Comparison of ENCODE assay signal across 2 cellular contexts in the genomic region with DNA sequence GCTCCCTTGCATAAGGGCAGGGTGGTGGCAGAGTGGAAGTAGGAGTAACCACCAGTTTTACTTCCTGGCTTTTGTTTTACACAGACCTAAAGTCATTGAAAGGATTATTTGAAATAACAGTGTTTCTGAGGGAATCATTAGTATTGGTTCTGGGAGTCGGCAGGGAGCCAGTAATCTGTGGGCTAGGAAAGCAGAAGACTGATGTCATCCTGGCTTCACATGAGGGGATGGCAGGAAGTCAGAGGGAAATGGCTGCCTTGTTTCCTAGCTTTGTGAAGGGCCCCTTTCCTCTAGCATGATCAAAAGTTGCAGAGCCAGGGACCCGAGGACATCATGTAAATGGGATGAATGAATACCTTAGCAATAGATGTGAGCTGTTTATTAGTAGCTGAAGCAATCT.
TF ChIP-seq lines count a peak whose summit lies in the region.

No MANE protein-coding gene starts in this region.

TF ChIP-seq in GM23338, 12 proteins besides CTCF, POLR2A, EP300 and RAD21 (continued from another document):
- TF ChIP-seq, protein P1, sequence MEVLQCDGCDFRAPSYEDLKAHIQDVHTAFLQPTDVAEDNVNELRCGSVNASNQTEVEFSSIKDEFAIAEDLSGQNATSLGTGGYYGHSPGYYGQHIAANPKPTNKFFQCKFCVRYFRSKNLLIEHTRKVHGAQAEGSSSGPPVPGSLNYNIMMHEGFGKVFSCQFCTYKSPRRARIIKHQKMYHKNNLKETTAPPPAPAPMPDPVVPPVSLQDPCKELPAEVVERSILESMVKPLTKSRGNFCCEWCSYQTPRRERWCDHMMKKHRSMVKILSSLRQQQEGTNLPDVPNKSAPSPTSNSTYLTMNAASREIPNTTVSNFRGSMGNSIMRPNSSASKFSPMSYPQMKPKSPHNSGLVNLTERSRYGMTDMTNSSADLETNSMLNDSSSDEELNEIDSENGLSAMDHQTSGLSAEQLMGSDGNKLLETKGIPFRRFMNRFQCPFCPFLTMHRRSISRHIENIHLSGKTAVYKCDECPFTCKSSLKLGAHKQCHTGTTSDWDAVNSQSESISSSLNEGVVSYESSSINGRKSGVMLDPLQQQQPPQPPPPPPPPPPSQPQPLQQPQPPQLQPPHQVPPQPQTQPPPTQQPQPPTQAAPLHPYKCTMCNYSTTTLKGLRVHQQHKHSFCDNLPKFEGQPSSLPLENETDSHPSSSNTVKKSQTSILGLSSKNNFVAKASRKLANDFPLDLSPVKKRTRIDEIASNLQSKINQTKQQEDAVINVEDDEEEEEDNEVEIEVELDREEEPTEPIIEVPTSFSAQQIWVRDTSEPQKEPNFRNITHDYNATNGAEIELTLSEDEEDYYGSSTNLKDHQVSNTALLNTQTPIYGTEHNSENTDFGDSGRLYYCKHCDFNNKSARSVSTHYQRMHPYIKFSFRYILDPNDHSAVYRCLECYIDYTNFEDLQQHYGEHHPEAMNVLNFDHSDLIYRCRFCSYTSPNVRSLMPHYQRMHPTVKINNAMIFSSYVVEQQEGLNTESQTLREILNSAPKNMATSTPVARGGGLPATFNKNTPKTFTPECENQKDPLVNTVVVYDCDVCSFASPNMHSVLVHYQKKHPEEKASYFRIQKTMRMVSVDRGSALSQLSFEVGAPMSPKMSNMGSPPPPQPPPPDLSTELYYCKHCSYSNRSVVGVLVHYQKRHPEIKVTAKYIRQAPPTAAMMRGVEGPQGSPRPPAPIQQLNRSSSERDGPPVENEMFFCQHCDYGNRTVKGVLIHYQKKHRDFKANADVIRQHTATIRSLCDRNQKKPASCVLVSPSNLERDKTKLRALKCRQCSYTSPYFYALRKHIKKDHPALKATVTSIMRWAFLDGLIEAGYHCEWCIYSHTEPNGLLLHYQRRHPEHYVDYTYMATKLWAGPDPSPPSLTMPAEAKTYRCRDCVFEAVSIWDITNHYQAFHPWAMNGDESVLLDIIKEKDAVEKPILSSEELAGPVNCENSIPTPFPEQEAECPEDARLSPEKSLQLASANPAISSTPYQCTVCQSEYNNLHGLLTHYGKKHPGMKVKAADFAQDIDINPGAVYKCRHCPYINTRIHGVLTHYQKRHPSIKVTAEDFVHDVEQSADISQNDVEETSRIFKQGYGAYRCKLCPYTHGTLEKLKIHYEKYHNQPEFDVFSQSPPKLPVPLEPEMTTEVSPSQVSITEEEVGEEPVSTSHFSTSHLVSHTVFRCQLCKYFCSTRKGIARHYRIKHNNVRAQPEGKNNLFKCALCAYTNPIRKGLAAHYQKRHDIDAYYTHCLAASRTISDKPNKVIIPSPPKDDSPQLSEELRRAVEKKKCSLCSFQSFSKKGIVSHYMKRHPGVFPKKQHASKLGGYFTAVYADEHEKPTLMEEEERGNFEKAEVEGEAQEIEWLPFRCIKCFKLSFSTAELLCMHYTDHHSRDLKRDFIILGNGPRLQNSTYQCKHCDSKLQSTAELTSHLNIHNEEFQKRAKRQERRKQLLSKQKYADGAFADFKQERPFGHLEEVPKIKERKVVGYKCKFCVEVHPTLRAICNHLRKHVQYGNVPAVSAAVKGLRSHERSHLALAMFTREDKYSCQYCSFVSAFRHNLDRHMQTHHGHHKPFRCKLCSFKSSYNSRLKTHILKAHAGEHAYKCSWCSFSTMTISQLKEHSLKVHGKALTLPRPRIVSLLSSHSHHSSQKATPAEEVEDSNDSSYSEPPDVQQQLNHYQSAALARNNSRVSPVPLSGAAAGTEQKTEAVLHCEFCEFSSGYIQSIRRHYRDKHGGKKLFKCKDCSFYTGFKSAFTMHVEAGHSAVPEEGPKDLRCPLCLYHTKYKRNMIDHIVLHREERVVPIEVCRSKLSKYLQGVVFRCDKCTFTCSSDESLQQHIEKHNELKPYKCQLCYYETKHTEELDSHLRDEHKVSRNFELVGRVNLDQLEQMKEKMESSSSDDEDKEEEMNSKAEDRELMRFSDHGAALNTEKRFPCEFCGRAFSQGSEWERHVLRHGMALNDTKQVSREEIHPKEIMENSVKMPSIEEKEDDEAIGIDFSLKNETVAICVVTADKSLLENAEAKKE (CRISPR knock-in tag; IDR thresholded peaks at IDR 0.05) = no peak
- TF ChIP-seq, protein P2, sequence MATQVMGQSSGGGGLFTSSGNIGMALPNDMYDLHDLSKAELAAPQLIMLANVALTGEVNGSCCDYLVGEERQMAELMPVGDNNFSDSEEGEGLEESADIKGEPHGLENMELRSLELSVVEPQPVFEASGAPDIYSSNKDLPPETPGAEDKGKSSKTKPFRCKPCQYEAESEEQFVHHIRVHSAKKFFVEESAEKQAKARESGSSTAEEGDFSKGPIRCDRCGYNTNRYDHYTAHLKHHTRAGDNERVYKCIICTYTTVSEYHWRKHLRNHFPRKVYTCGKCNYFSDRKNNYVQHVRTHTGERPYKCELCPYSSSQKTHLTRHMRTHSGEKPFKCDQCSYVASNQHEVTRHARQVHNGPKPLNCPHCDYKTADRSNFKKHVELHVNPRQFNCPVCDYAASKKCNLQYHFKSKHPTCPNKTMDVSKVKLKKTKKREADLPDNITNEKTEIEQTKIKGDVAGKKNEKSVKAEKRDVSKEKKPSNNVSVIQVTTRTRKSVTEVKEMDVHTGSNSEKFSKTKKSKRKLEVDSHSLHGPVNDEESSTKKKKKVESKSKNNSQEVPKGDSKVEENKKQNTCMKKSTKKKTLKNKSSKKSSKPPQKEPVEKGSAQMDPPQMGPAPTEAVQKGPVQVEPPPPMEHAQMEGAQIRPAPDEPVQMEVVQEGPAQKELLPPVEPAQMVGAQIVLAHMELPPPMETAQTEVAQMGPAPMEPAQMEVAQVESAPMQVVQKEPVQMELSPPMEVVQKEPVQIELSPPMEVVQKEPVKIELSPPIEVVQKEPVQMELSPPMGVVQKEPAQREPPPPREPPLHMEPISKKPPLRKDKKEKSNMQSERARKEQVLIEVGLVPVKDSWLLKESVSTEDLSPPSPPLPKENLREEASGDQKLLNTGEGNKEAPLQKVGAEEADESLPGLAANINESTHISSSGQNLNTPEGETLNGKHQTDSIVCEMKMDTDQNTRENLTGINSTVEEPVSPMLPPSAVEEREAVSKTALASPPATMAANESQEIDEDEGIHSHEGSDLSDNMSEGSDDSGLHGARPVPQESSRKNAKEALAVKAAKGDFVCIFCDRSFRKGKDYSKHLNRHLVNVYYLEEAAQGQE (IDR thresholded peaks at IDR 0.05; ENCODE audit: unreplicated experiment) = no peak
- TF ChIP-seq, protein P3, sequence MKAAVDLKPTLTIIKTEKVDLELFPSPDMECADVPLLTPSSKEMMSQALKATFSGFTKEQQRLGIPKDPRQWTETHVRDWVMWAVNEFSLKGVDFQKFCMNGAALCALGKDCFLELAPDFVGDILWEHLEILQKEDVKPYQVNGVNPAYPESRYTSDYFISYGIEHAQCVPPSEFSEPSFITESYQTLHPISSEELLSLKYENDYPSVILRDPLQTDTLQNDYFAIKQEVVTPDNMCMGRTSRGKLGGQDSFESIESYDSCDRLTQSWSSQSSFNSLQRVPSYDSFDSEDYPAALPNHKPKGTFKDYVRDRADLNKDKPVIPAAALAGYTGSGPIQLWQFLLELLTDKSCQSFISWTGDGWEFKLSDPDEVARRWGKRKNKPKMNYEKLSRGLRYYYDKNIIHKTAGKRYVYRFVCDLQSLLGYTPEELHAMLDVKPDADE (IDR thresholded peaks at IDR 0.05) = no peak
- TF ChIP-seq CREB1 (CRISPR knock-in tag; IDR thresholded peaks at IDR 0.05; ENCODE audit: low read depth) (no peak), POLR2AphosphoS5 (IDR thresholded peaks at IDR 0.05; ENCODE audit: low read depth) (no peak), JUNB (IDR thresholded peaks at IDR 0.05; ENCODE audit: unreplicated experiment) (no peak)

TF ChIP-seq in WTC11, 78 proteins besides CTCF, POLR2A, EP300 and RAD21:
- TF ChIP-seq, protein P4, sequence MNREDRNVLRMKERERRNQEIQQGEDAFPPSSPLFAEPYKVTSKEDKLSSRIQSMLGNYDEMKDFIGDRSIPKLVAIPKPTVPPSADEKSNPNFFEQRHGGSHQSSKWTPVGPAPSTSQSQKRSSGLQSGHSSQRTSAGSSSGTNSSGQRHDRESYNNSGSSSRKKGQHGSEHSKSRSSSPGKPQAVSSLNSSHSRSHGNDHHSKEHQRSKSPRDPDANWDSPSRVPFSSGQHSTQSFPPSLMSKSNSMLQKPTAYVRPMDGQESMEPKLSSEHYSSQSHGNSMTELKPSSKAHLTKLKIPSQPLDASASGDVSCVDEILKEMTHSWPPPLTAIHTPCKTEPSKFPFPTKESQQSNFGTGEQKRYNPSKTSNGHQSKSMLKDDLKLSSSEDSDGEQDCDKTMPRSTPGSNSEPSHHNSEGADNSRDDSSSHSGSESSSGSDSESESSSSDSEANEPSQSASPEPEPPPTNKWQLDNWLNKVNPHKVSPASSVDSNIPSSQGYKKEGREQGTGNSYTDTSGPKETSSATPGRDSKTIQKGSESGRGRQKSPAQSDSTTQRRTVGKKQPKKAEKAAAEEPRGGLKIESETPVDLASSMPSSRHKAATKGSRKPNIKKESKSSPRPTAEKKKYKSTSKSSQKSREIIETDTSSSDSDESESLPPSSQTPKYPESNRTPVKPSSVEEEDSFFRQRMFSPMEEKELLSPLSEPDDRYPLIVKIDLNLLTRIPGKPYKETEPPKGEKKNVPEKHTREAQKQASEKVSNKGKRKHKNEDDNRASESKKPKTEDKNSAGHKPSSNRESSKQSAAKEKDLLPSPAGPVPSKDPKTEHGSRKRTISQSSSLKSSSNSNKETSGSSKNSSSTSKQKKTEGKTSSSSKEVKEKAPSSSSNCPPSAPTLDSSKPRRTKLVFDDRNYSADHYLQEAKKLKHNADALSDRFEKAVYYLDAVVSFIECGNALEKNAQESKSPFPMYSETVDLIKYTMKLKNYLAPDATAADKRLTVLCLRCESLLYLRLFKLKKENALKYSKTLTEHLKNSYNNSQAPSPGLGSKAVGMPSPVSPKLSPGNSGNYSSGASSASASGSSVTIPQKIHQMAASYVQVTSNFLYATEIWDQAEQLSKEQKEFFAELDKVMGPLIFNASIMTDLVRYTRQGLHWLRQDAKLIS (CRISPR knock-in tag; IDR thresholded peaks at IDR 0.05; ENCODE audit: borderline replicate concordance) = no peak
- TF ChIP-seq NFATC4 (CRISPR knock-in tag; IDR thresholded peaks at IDR 0.05) (no peak), ETV6 (CRISPR knock-in tag; IDR thresholded peaks at IDR 0.05) (peak; percentile 91)
